In genomic region chr22:35367331-35367886, GRCh38 we compare ENCODE assay signal across 13 cellular contexts.
DNase-seq lines count a peak whose midpoint lies in the region; ATAC-seq and TF ChIP-seq lines count a peak whose summit lies in the region.
"Had no signal": no experiment of that assay in that cellular context is flagged by ENCODE, and none has a peak within 500 bp of the region (broad histone marks: within the 10 kb centered on the region; RNA-seq: fewer than 3 reads in every experiment).

No MANE protein-coding gene starts in this region.

- POLR2A ChIA-PET in HEK293 (lab: Yijun Ruan, JAX) = interaction anchor here (1.4 kb wide), 1 partner anchor 32 kb away, joined by 8 read pairs; no protein-coding TSS in a partner anchor

- no peak for ATAC-seq in GM19452 (IDR thresholded peaks at IDR 0.05; ENCODE audit: unreplicated experiment)
- no peak for ATAC-seq in GM18517 (IDR thresholded peaks at IDR 0.05; ENCODE audit: unreplicated experiment)
- ATAC-seq: CD8-positive, alpha-beta T cell had no signal

- H3K4me3 ChIP-seq in DOHH2 (ENCODE audit: low read length) = no peak overlapping the region
- H3K4me3 ChIP-seq in HEK293 (ENCODE audit: low read depth, low read length) = no peak overlapping the region
- H3K4me3 ChIP-seq: adrenal gland, lung had no signal

- H3K9me2 ChIP-seq in DOHH2 (replicated peaks; ENCODE audit: control insufficient read depth, low read length) = no peaks in the 10 kb centered on the region

- H4K20me1 ChIP-seq in DOHH2 (ENCODE audit: control insufficient read depth, insufficient read depth, low read depth, low read length) = no peaks in the 10 kb centered on the region

- peak overlapping the region; percentile 24; the same call in 1 of the 2 replicates for H3K4me2 ChIP-seq in DOHH2 (ENCODE audit: low read length)

- H3K4me1 ChIP-seq in DOHH2 (ENCODE audit: control insufficient read depth, low read length) (peaks cover 28% of the 10 kb centered on the region), HEK293 (ENCODE audit: control insufficient read depth, insufficient read depth, low read length) (peaks cover 3% of the 10 kb centered on the region; the same call in 1 of the 2 replicates)

- H3F3A ChIP-seq in DOHH2 (ENCODE audit: control insufficient read depth, insufficient read depth) = no peaks in the 10 kb centered on the region

- TF ChIP-seq CTCF in DOHH2 (IDR thresholded peaks at IDR 0.05; ENCODE audit: low read depth, low read length, poor library complexity, severe bottlenecking) (no peak), HEK293 (tag by site-specific recombination; IDR thresholded peaks at IDR 0.05) (no peak)

- CTCF ChIA-PET in HEK293 (lab: Yijun Ruan, JAX) = no interaction called here

- no peaks in the 10 kb centered on the region for H3K27me3 ChIP-seq in DOHH2 (ENCODE audit: control insufficient read depth, low read length)
- H3K27me3 ChIP-seq: adrenal gland had no signal

- H3K9me3 ChIP-seq in DOHH2 (ENCODE audit: control insufficient read depth, insufficient read depth, low read length) (no peaks in the 10 kb centered on the region), HEK293 (ENCODE audit: control insufficient read depth, insufficient read depth, low read depth, low read length) (no peaks in the 10 kb centered on the region)
- H3K9me3 ChIP-seq: adrenal gland had no signal

- no peaks in the 10 kb centered on the region for H3K79me2 ChIP-seq in DOHH2 (ENCODE audit: control insufficient read depth, low read length)

- no peaks in the 10 kb centered on the region for H3K36me3 ChIP-seq in DOHH2 (ENCODE audit: control insufficient read depth, low read length)
- no peaks in the 10 kb centered on the region for H3K36me3 ChIP-seq in HEK293 (ENCODE audit: control insufficient read depth in 2 of 2, insufficient read depth in 1 of 2, low read length in 2 of 2)
- H3K36me3 ChIP-seq: adrenal gland had no signal

- H3K27ac ChIP-seq in DOHH2 (ENCODE audit: low read depth, low read length) (no peak overlapping the region), HEK293 (ENCODE audit: extremely low read depth, low read depth, low read length) (no peak overlapping the region)

- DNase-seq in RPMI8226 = peak; percentile 84
- DNase-seq in medulla oblongata (ENCODE audit: extremely low spot score) = peak; percentile 43
- DNase-seq in cortex of kidney (lab: John Stamatoyannopoulos, UW) = no peak
- no peak for DNase-seq in NCI-H1694 treated with DMSO at 0.1 percent for 48 hours (lab: John Stamatoyannopoulos, UW)
- DNase-seq: adrenal gland; CD8-positive, alpha-beta T cell; effector CD4-positive, alpha-beta T cell; T-helper 1 cell had no signal

TF ChIP-seq in HEK293, 187 proteins besides CTCF, POLR2A, EP300 and RAD21:
- TF ChIP-seq ZNF701 (tag by site-specific recombination; IDR thresholded peaks at IDR 0.05) (no peak), GLIS2 (tag by site-specific recombination; IDR thresholded peaks at IDR 0.05) (no peak), ZNF341 (tag by site-specific recombination; IDR thresholded peaks at IDR 0.05; ENCODE audit: low read depth) (peak; percentile 77)
TF ChIP-seq in HEK293: peak in this region for 1.

Comparison
In these comparisons a context has a peak if more than half of its experiments do, and no peak if none do; other contexts are left out.
1. DNase-seq: peak in RPMI8226 (single experiment) and medulla oblongata (single experiment); none in cortex of kidney (single experiment) and NCI-H1694 treated with DMSO at 0.1 percent for 48 hours (single experiment).